1 cellular context compared by ENCODE assay signal in genomic region chr19:45716314-45717130, GRCh38.
TF ChIP-seq lines count a peak whose summit lies in the region.

No MANE protein-coding gene starts in this region.

TF ChIP-seq in HEK293, 187 proteins besides CTCF, POLR2A, EP300 and RAD21 (continued from another document):
- TF ChIP-seq ZNF280C (tag by site-specific recombination; IDR thresholded peaks at IDR 0.05), result no peak
- TF ChIP-seq MYNN (tag by site-specific recombination; IDR thresholded peaks at IDR 0.05; ENCODE audit: borderline replicate concordance), result no peak
- TF ChIP-seq, protein P1, sequence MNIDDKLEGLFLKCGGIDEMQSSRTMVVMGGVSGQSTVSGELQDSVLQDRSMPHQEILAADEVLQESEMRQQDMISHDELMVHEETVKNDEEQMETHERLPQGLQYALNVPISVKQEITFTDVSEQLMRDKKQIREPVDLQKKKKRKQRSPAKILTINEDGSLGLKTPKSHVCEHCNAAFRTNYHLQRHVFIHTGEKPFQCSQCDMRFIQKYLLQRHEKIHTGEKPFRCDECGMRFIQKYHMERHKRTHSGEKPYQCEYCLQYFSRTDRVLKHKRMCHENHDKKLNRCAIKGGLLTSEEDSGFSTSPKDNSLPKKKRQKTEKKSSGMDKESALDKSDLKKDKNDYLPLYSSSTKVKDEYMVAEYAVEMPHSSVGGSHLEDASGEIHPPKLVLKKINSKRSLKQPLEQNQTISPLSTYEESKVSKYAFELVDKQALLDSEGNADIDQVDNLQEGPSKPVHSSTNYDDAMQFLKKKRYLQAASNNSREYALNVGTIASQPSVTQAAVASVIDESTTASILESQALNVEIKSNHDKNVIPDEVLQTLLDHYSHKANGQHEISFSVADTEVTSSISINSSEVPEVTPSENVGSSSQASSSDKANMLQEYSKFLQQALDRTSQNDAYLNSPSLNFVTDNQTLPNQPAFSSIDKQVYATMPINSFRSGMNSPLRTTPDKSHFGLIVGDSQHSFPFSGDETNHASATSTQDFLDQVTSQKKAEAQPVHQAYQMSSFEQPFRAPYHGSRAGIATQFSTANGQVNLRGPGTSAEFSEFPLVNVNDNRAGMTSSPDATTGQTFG (tag by site-specific recombination; IDR thresholded peaks at IDR 0.05; ENCODE audit: borderline replicate concordance), result no peak
- peak; percentile 26; the same call in 1 of the 2 replicates for TF ChIP-seq GLIS1 (tag by site-specific recombination; IDR thresholded peaks at IDR 0.05)
- TF ChIP-seq ZNF292 (tag by site-specific recombination; IDR thresholded peaks at IDR 0.05; ENCODE audit: borderline replicate concordance, low read depth), result no peak
- TF ChIP-seq YY1 (tag by site-specific recombination; IDR thresholded peaks at IDR 0.05), result no peak
- TF ChIP-seq ZNF266 (tag by site-specific recombination; IDR thresholded peaks at IDR 0.05; ENCODE audit: low read depth), result no peak
- TF ChIP-seq ZNF660 (tag by site-specific recombination; IDR thresholded peaks at IDR 0.05), result no peak
- TF ChIP-seq GLI4 (tag by site-specific recombination; IDR thresholded peaks at IDR 0.05), result no peak
- TF ChIP-seq, protein P2, sequence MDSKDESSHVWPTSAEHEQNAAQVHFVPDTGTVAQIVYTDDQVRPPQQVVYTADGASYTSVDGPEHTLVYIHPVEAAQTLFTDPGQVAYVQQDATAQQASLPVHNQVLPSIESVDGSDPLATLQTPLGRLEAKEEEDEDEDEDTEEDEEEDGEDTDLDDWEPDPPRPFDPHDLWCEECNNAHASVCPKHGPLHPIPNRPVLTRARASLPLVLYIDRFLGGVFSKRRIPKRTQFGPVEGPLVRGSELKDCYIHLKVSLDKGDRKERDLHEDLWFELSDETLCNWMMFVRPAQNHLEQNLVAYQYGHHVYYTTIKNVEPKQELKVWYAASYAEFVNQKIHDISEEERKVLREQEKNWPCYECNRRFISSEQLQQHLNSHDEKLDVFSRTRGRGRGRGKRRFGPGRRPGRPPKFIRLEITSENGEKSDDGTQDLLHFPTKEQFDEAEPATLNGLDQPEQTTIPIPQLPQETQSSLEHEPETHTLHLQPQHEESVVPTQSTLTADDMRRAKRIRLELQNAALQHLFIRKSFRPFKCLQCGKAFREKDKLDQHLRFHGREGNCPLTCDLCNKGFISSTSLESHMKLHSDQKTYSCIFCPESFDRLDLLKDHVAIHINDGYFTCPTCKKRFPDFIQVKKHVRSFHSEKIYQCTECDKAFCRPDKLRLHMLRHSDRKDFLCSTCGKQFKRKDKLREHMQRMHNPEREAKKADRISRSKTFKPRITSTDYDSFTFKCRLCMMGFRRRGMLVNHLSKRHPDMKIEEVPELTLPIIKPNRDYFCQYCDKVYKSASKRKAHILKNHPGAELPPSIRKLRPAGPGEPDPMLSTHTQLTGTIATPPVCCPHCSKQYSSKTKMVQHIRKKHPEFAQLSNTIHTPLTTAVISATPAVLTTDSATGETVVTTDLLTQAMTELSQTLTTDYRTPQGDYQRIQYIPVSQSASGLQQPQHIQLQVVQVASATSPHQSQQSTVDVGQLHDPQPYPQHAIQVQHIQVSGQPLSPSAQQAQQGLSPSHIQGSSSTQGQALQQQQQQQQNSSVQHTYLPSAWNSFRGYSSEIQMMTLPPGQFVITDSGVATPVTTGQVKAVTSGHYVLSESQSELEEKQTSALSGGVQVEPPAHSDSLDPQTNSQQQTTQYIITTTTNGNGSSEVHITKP (tag by site-specific recombination; IDR thresholded peaks at IDR 0.05), result 0 out of 2 replicates have a peak, but pooled peaks have one; percentile 21
- peak; percentile 7; the same call in 1 of the 2 replicates for TF ChIP-seq PATZ1 (tag by site-specific recombination; IDR thresholded peaks at IDR 0.05)
- TF ChIP-seq IKZF3 (tag by site-specific recombination; IDR thresholded peaks at IDR 0.05), result no peak
- peak; percentile 19 for TF ChIP-seq ZNF398 (tag by site-specific recombination; IDR thresholded peaks at IDR 0.05)
- TF ChIP-seq ZNF600 (tag by site-specific recombination; IDR thresholded peaks at IDR 0.05), result peak; percentile 64
- TF ChIP-seq ZNF311 (tag by site-specific recombination; IDR thresholded peaks at IDR 0.05; ENCODE audit: borderline replicate concordance), result no peak
- 0 out of 2 replicates have a peak, but pooled peaks have one; percentile 14 for TF ChIP-seq ZSCAN4 (tag by site-specific recombination; IDR thresholded peaks at IDR 0.05)
- TF ChIP-seq ZNF843 (tag by site-specific recombination; IDR thresholded peaks at IDR 0.05), result 0 out of 2 replicates have a peak, but pooled peaks have one; percentile 12
